Comparison of ENCODE assay signal across 8 cellular contexts in genomic region chr14:95518045-95518751, GRCh38. TPM values are rescaled to one million over a fixed set of nuclear protein-coding genes. Genes with fewer than 3 reads are reported as not detected.
A peak's percentile ranks its signal among the peaks of the same experiment; 100 is the strongest.
DNase-seq lines count a peak whose midpoint lies in the region; ATAC-seq and TF ChIP-seq lines count a peak whose summit lies in the region.

No MANE protein-coding gene starts in this region.

- H3K4me3 ChIP-seq in CD4-positive, alpha-beta memory T cell (ENCODE audit: low read length in 2 of 2) = no peak overlapping the region
- H3K4me3 ChIP-seq in WERI-Rb-1 (ENCODE audit: low read depth, low read length) = no peak overlapping the region

- intact Hi-C loops in CD4-positive, alpha-beta memory T cell (cut with micrococcal nuclease) = loop anchor here (1.0 to 5.0 kb wide), 2 partner anchors 9 to 361 kb away; partner anchors contain the start of gene DICER1

- POLR2A ChIA-PET in CD4-positive, alpha-beta memory T cell (lab: Charles Lee; ENCODE audit: partially characterized antibody) = interaction anchor here (0.7 to 12.2 kb wide), 11 partner anchors 9 to 76 kb away, joined by 3 to 185 read pairs (median 4); partner anchors contain the start of gene GLRX5

- H3K4me3 Mint-ChIP-seq in CD4-positive, alpha-beta memory T cell = peak overlapping the region; percentile 80 to 86 (median 83)

- peaks cover 90% of the 10 kb centered on the region for H3K4me1 ChIP-seq in CD4-positive, alpha-beta memory T cell (ENCODE audit: insufficient read depth, low read length)

- TF ChIP-seq CTCF in VCaP (conservative IDR thresholded peaks at IDR 0.05) (no peak), WERI-Rb-1 (IDR thresholded peaks at IDR 0.05; ENCODE audit: low read depth, low read length) (no peak)

- peak overlapping the region; percentile 83 for H3K27ac ChIP-seq in CD4-positive, alpha-beta memory T cell (ENCODE audit: low read depth, low read length)
- H3K27ac ChIP-seq in VCaP (peak overlapping the region; percentile 47; the same call in 1 of the 2 replicates), WERI-Rb-1 (no peak overlapping the region)

- no peaks in the 10 kb centered on the region for H3K36me3 ChIP-seq in CD4-positive, alpha-beta memory T cell (ENCODE audit: insufficient read depth, low read length)
- no peaks in the 10 kb centered on the region for H3K36me3 ChIP-seq in WERI-Rb-1

- DNase-seq in CD4-positive, alpha-beta memory T cell = no peak
- peak; percentile 22 for DNase-seq in left lobe of liver (ENCODE audit: low spot score)
- DNase-seq in putamen (ENCODE audit: low spot score) = no peak
- no peak for DNase-seq in pons (ENCODE audit: low spot score)
- no peak for DNase-seq in effector CD4-positive, alpha-beta T cell
- DNase-seq in WERI-Rb-1 = no peak

- H3K27ac Mint-ChIP-seq in CD4-positive, alpha-beta memory T cell = peak overlapping the region; percentile 90 to 98 (median 94)

- no peaks in the 10 kb centered on the region for H3K27me3 Mint-ChIP-seq in CD4-positive, alpha-beta memory T cell

- ATAC-seq in HG02798 (IDR thresholded peaks at IDR 0.05; ENCODE audit: poor library complexity, unreplicated experiment) (peak; percentile 13), left lobe of liver (no peak)

- H3K36me3 Mint-ChIP-seq in CD4-positive, alpha-beta memory T cell = peaks cover 0 to 4% of the 10 kb centered on the region in 2 donors

- H3K27me3 ChIP-seq in CD4-positive, alpha-beta memory T cell (ENCODE audit: insufficient read depth, low read length) = no peaks in the 10 kb centered on the region
- H3K27me3 ChIP-seq in WERI-Rb-1 (ENCODE audit: insufficient read depth, low read depth, severe bottlenecking) = no peaks in the 10 kb centered on the region

- H3K4me1 Mint-ChIP-seq in CD4-positive, alpha-beta memory T cell = peaks cover 57 to 86% (median 74%) of the 10 kb centered on the region in 4 donors

- H3K9me3 Mint-ChIP-seq in CD4-positive, alpha-beta memory T cell = no peaks in the 10 kb centered on the region

- CTCF ChIA-PET in CD4-positive, alpha-beta memory T cell (lab: Charles Lee; ENCODE audit: partially characterized antibody) = interaction anchor here (0.6 to 25.2 kb wide), 7 partner anchors 9 to 65 kb away, joined by 3 to 845 read pairs (median 4); partner anchors contain the start of gene GLRX5

- no peaks in the 10 kb centered on the region for H3K9me3 ChIP-seq in CD4-positive, alpha-beta memory T cell (ENCODE audit: control insufficient read depth in 1 of 2, low read length in 2 of 2)
- no peaks in the 10 kb centered on the region for H3K9me3 ChIP-seq in WERI-Rb-1 (ENCODE audit: severe bottlenecking)

RNA-seq across cellular contexts. Expression of gene SYNE3, which starts 1.7 kb away (rescaled TPM):
- 10 to 100 TPM; 47.7 to 52.2 TPM for total RNA-seq in CD4-positive, alpha-beta memory T cell
- 1 to 10 TPM; 4.3 to 9.0 TPM for polyA plus RNA-seq in CD4-positive, alpha-beta memory T cell
- total RNA-seq in left lobe of liver = 13.6 TPM

RNA-seq across cellular contexts. Expression of gene GLRX5, which starts 16.7 kb away (rescaled TPM):
- total RNA-seq in CD4-positive, alpha-beta memory T cell = 10 to 100 TPM; 17.6 to 18.7 TPM
- 10 to 100 TPM; 60.3 to 74.7 TPM for polyA plus RNA-seq in CD4-positive, alpha-beta memory T cell
- 31.4 TPM for total RNA-seq in left lobe of liver
